ENCODE assay signal across 8 cellular contexts in genomic region chr17:80990921-80991644, GRCh38. TPM values are rescaled to one million over a fixed set of nuclear protein-coding genes. Genes with fewer than 3 reads are reported as not detected.
DNase-seq lines count a peak whose midpoint lies in the region; ATAC-seq, FAIRE-seq and TF ChIP-seq lines count a peak whose summit lies in the region.

No MANE protein-coding gene starts in this region.

- TF ChIP-seq POLR2A in GM18505 (IDR thresholded peaks at IDR 0.05; ENCODE audit: borderline replicate concordance, extremely low read depth, insufficient read depth, insufficient read length): no peak

- peak overlapping the region; percentile 86 for H3K9ac ChIP-seq in astrocyte (ENCODE audit: low read length)

- H3K4me2 ChIP-seq in astrocyte (ENCODE audit: low read length): peak overlapping the region; percentile 88

- no peak overlapping the region for H3K27ac Mint-ChIP-seq in astrocyte (ENCODE audit: unreplicated experiment)

- no peaks in the 10 kb centered on the region for H3K9me3 ChIP-seq in right atrium auricular region
- no peaks in the 10 kb centered on the region for H3K9me3 ChIP-seq in astrocyte (ENCODE audit: insufficient read depth, low read depth, low read length)
- H3K9me3 ChIP-seq in lung (ENCODE audit: control insufficient read depth in 2 of 2, insufficient read depth in 1 of 2, low read length in 1 of 2): no peaks in the 10 kb centered on the region
- no peaks in the 10 kb centered on the region for H3K9me3 ChIP-seq in aorta (ENCODE audit: control insufficient read depth, low read length)

- no peaks in the 10 kb centered on the region for H3K9me3 Mint-ChIP-seq in astrocyte (ENCODE audit: unreplicated experiment)

- H3K4me3 Mint-ChIP-seq in astrocyte (ENCODE audit: unreplicated experiment): peak overlapping the region; percentile 79

- H3K36me3 ChIP-seq in right atrium auricular region: peaks cover 12% of the 10 kb centered on the region
- H3K36me3 ChIP-seq in astrocyte (ENCODE audit: insufficient read depth, low read length): no peaks in the 10 kb centered on the region
- peaks cover 0 to 12% of the 10 kb centered on the region in 2 donors for H3K36me3 ChIP-seq in lung (ENCODE audit: control insufficient read depth in 2 of 2, insufficient read depth in 2 of 2, low read length in 2 of 2)
- peaks cover 0 to 2% of the 10 kb centered on the region in 2 donors for H3K36me3 ChIP-seq in aorta (ENCODE audit: control insufficient read depth in 1 of 2, insufficient read depth in 2 of 2, low read length in 1 of 2)

- H3K4me1 Mint-ChIP-seq in astrocyte (ENCODE audit: low read depth, unreplicated experiment): peaks cover 3% of the 10 kb centered on the region

- H3K27me3 Mint-ChIP-seq in astrocyte (ENCODE audit: low read depth, unreplicated experiment): no peaks in the 10 kb centered on the region

- ATAC-seq in left cardiac atrium (no peak), lung (ENCODE audit: insufficient read depth, low FRiP score) (no peak), aorta (ENCODE audit: low FRiP score) (no peak), HG03378 (IDR thresholded peaks at IDR 0.05; ENCODE audit: unreplicated experiment) (no peak), GM18505 (IDR thresholded peaks at IDR 0.05; ENCODE audit: unreplicated experiment) (no peak)

- no peak for DNase-seq in right atrium auricular region (ENCODE audit: low spot score)
- DNase-seq in left cardiac atrium: no peak
- DNase-seq in astrocyte (ENCODE audit: low read depth): no peak
- no peak for DNase-seq in lung (ENCODE audit: low spot score)
- DNase-seq in aorta: no peak
- no peak for DNase-seq in activated CD4-positive, CD25-positive, alpha-beta regulatory T cell (lab: John Stamatoyannopoulos, UW)

- TF ChIP-seq CTCF in right atrium auricular region (IDR thresholded peaks at IDR 0.05) (no peak), astrocyte (IDR thresholded peaks at IDR 0.05; ENCODE audit: insufficient read depth, low read depth, low read length) (no peak), lung (IDR thresholded peaks at IDR 0.05; ENCODE audit: control extremely low read depth, extremely low read depth) (no peak)

- H4K20me1 ChIP-seq in astrocyte (ENCODE audit: insufficient read depth, low read length): peaks cover 9% of the 10 kb centered on the region

- H3K27me3 ChIP-seq in right atrium auricular region (no peaks in the 10 kb centered on the region), astrocyte (ENCODE audit: insufficient read depth, low read length) (no peaks in the 10 kb centered on the region), lung (ENCODE audit: control insufficient read depth, insufficient read depth) (no peaks in the 10 kb centered on the region), aorta (ENCODE audit: control insufficient read depth in 1 of 2, insufficient read depth in 2 of 2, low read length in 1 of 2) (no peaks in the 10 kb centered on the region)

- WGBS in lung, 2 donors: 39 to 48% methylated on average over 22 of the region's 22 CpGs
- 45 to 47% methylated on average over 22 of the region's 22 CpGs for WGBS in aorta, 2 donors

- no peak for FAIRE-seq in astrocyte (lab: Jason Lieb, UNC)

- H3K27ac ChIP-seq in right atrium auricular region (peak overlapping the region; percentile 63 to 73), astrocyte (ENCODE audit: low read depth, low read length) (no peak overlapping the region), lung (ENCODE audit: low read depth in 1 of 2, low read length in 1 of 2) (peak overlapping the region in 1 of 2 donors; percentile 30), aorta (ENCODE audit: low read depth in 1 of 2, low read length in 2 of 2) (no peak overlapping the region)

- peaks cover 0 to 31% of the 10 kb centered on the region in 2 donors for H3K4me1 ChIP-seq in right atrium auricular region
- peaks cover 11% of the 10 kb centered on the region for H3K4me1 ChIP-seq in astrocyte (ENCODE audit: insufficient read depth, low read length)
- H3K4me1 ChIP-seq in lung (ENCODE audit: control insufficient read depth in 2 of 2, insufficient read depth in 2 of 2, low read length in 2 of 2): peaks cover 0 to 13% of the 10 kb centered on the region in 2 donors
- no peaks in the 10 kb centered on the region for H3K4me1 ChIP-seq in aorta (ENCODE audit: control insufficient read depth in 1 of 2, insufficient read depth in 2 of 2, low read length in 2 of 2)

- intact Hi-C loops in left cardiac atrium (cut with DNase I): no loop called here
- intact Hi-C loops in aorta (cut with DNase I): loop anchor here (2.0 to 5.0 kb wide), 2 partner anchors 41 to 110 kb away; no protein-coding TSS in a partner anchor

- H3K4me3 ChIP-seq in right atrium auricular region (peak overlapping the region; percentile 88 to 99), astrocyte (ENCODE audit: insufficient read depth, low read depth, low read length) (peak overlapping the region; percentile 76), lung (peak overlapping the region; percentile 84), aorta (ENCODE audit: low read length in 2 of 2) (peak overlapping the region; percentile 94)

- H3K79me2 ChIP-seq in astrocyte (ENCODE audit: insufficient read depth, low read length): peaks cover 21% of the 10 kb centered on the region

- peak overlapping the region; percentile 91 for H2AFZ ChIP-seq in astrocyte (ENCODE audit: low read depth, low read length)

- H3K36me3 Mint-ChIP-seq in astrocyte (ENCODE audit: low read depth, unreplicated experiment): peaks cover 6% of the 10 kb centered on the region

RNA-seq across cellular contexts. Expression of gene CHMP6, which starts 0.6 kb away (rescaled TPM):
- total RNA-seq in right atrium auricular region (10 to 100 TPM; 12.9 to 17.5 TPM), left cardiac atrium (10 to 100 TPM; 17.4 to 19.1 TPM), astrocyte (16.8 and 19.0 TPM in 2 replicates), lung (10 to 100 TPM; 18.2 to 36.3 TPM), aorta (10 to 100 TPM; 22.9 to 30.9 TPM)
- polyA plus RNA-seq in lung (10 to 100 TPM; 31.5 to 32.9 TPM), aorta (10 to 100 TPM; 15.9 to 30.8 TPM)

RNA-seq across cellular contexts. Expression of gene BAIAP2, which starts 43.9 kb away (rescaled TPM):
- 10 to 100 TPM; 27.9 to 36.5 TPM for total RNA-seq in right atrium auricular region
- total RNA-seq in left cardiac atrium: 10 to 100 TPM; 32.8 to 38.0 TPM
- total RNA-seq in astrocyte: 43.3 and 51.4 TPM in 2 replicates
- total RNA-seq in lung: 100 to 1,000 TPM in 1 of 2 donors, 10 to 100 TPM in 1; 94.3 to 141 TPM
- 10 to 100 TPM; 59.2 to 61.2 TPM for polyA plus RNA-seq in lung
- 10 to 100 TPM; 19.2 to 23.7 TPM for total RNA-seq in aorta
- 1 to 10 TPM; 1.7 to 9.5 TPM for polyA plus RNA-seq in aorta

Comparison
In these comparisons a context has a peak if more than half of its experiments do, and no peak if none do; other contexts are left out.
1. H3K27ac ChIP-seq: peak in right atrium auricular region (2 of 2); none in astrocyte (single experiment) and aorta (0 of 2).
2. intact Hi-C loops: an anchor here in aorta (2.0 to 5.0 kb wide); none called in left cardiac atrium.
3. Peak in every context shown above with its lines, with median percentiles within 50 percentile points of each other: H3K4me3 ChIP-seq.